ENCODE assay signal across 8 cellular contexts in genomic region chr4:98994474-98995182, GRCh38. TPM values are rescaled to one million over a fixed set of nuclear protein-coding genes. Genes with fewer than 3 reads are reported as not detected.
DNase-seq lines count a peak whose midpoint lies in the region; ATAC-seq and TF ChIP-seq lines count a peak whose summit lies in the region.

No MANE protein-coding gene starts in this region.

- no peak overlapping the region for H3K4me2 ChIP-seq in neural cell (ENCODE audit: low read length)

- ATAC-seq in HG03045 (IDR thresholded peaks at IDR 0.05; ENCODE audit: unreplicated experiment) (no peak), HG03354 (IDR thresholded peaks at IDR 0.05; ENCODE audit: poor library complexity, severe bottlenecking, unreplicated experiment) (no peak), HG03135 (IDR thresholded peaks at IDR 0.05; ENCODE audit: unreplicated experiment) (no peak)

- H3K27me3 ChIP-seq in effector memory CD4-positive, alpha-beta T cell (replicated peaks; ENCODE audit: control insufficient read depth, insufficient read depth, low read length, poor library complexity, severe bottlenecking), result no peaks in the 10 kb centered on the region
- H3K27me3 ChIP-seq in neural cell (ENCODE audit: insufficient read depth, low read depth, low read length), result no peaks in the 10 kb centered on the region

- H3F3A ChIP-seq in neural cell (ENCODE audit: insufficient read depth, low read length, poor library complexity, severe bottlenecking), result no peaks in the 10 kb centered on the region

- DNase-seq in GM03348 (ENCODE audit: low spot score) (peak; percentile 27), NCI-H69 (lab: John Stamatoyannopoulos, UW) (peak; percentile 9), iPS-NIHi11 (ENCODE audit: low spot score) (no peak)
- DNase-seq in effector memory CD4-positive, alpha-beta T cell, result no peak

- H3K4me3 ChIP-seq in effector memory CD4-positive, alpha-beta T cell (ENCODE audit: insufficient read depth, low read depth, low read length, poor library complexity, severe bottlenecking), result peak overlapping the region; percentile 46
- H3K4me3 ChIP-seq in neural cell (ENCODE audit: low read length), result peak overlapping the region; percentile 90

- H3K27ac ChIP-seq in effector memory CD4-positive, alpha-beta T cell (ENCODE audit: insufficient read depth, low read length, poor library complexity, severe bottlenecking), result peak overlapping the region; percentile 81
- peak overlapping the region; percentile 56 for H3K27ac ChIP-seq in neural cell (ENCODE audit: low read length)

- H3K4me1 ChIP-seq in effector memory CD4-positive, alpha-beta T cell (ENCODE audit: control insufficient read depth, insufficient read depth, low read length, poor library complexity, severe bottlenecking), result peaks cover 7% of the 10 kb centered on the region

- H2AFZ ChIP-seq in neural cell (ENCODE audit: low read depth, low read length), result peak overlapping the region; percentile 51

- H3K9me3 ChIP-seq in effector memory CD4-positive, alpha-beta T cell (ENCODE audit: control insufficient read depth, low read length), result no peaks in the 10 kb centered on the region
- no peaks in the 10 kb centered on the region for H3K9me3 ChIP-seq in neural cell (ENCODE audit: low read length)

- no peaks in the 10 kb centered on the region for H3K36me3 ChIP-seq in effector memory CD4-positive, alpha-beta T cell (ENCODE audit: control insufficient read depth, insufficient read depth, low read length)
- no peaks in the 10 kb centered on the region for H3K36me3 ChIP-seq in neural cell (ENCODE audit: insufficient read depth, low read length)

- TF ChIP-seq CTCF in neural cell (IDR thresholded peaks at IDR 0.05; ENCODE audit: poor library complexity, severe bottlenecking), result no peak

- H3K79me2 ChIP-seq in neural cell (replicated peaks; ENCODE audit: insufficient read depth, low read length), result peaks cover 26% of the 10 kb centered on the region

- peak; percentile 33 for TF ChIP-seq EP300 in neural cell (conservative IDR thresholded peaks at IDR 0.05; ENCODE audit: poor library complexity, severe bottlenecking)

- peak overlapping the region; percentile 54 for H3K9ac ChIP-seq in neural cell (ENCODE audit: low read length)

- no peak for TF ChIP-seq RAD21 in neural cell (conservative IDR thresholded peaks at IDR 0.05)

- H4K20me1 ChIP-seq in neural cell (ENCODE audit: insufficient read depth), result no peaks in the 10 kb centered on the region

- H3K9me2 ChIP-seq in neural cell (ENCODE audit: insufficient read depth, low read length), result no peaks in the 10 kb centered on the region

TF ChIP-seq in neural cell, 6 proteins besides CTCF, POLR2A, EP300 and RAD21:
- TF ChIP-seq REST (IDR thresholded peaks at IDR 0.05; ENCODE audit: borderline replicate concordance), result no peak
- no peak for TF ChIP-seq SMC3 (conservative IDR thresholded peaks at IDR 0.05; ENCODE audit: poor library complexity)
- no peak for TF ChIP-seq EZH2 (IDR thresholded peaks at IDR 0.05; ENCODE audit: borderline replicate concordance, insufficient read depth, low read length, poor library complexity, severe bottlenecking)
- no peak for TF ChIP-seq POLR2AphosphoS5 (IDR thresholded peaks at IDR 0.05)
- TF ChIP-seq MXI1 (conservative IDR thresholded peaks at IDR 0.05; ENCODE audit: poor library complexity, severe bottlenecking), result no peak
TF ChIP-seq in neural cell: peak in this region for 0.

RNA-seq across cellular contexts. Expression of gene METAP1, which starts 0.9 kb away (rescaled TPM):
- 24.5 and 26.4 TPM in 2 replicates for polyA plus RNA-seq in neural cell
- 18.7 and 25.5 TPM in 2 replicates for polyA minus RNA-seq in neural cell

Comparison
In these comparisons a context has a peak if more than half of its experiments do, and no peak if none do; other contexts are left out.
1. DNase-seq: peak in GM03348 (single experiment) and NCI-H69 (single experiment); none in effector memory CD4-positive, alpha-beta T cell (0 of 3) and iPS-NIHi11 (single experiment).